ENCODE assay signal across 13 cellular contexts in the genomic region with DNA sequence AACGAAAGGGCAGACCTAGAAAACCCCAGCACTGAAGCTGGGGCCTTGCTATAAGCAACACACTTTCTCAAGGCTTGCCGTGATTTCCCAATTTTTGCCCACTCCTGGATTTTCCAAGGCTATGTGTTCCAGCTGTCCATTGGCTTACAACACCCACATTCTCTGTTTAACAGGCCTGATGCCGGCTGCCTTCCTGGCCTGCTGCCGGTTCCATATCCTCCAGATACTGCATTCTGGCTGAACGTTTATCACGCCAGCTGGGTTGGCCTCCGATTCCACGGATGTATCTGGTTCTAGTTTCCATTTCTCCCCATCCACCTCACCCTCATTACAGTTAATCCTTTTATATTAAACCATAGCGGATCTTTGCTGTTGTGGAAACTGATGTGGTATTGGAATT. TPM values are rescaled to one million over a fixed set of nuclear protein-coding genes. Genes with fewer than 3 reads are reported as not detected.
DNase-seq lines count a peak whose midpoint lies in the region; ATAC-seq and TF ChIP-seq lines count a peak whose summit lies in the region.
"Had no signal": no experiment of that assay in that cellular context is flagged by ENCODE, and none has a peak within 500 bp of the region (broad histone marks: within the 10 kb centered on the region; RNA-seq: fewer than 3 reads in every experiment).

No MANE protein-coding gene starts in this region.

- peaks cover 25 to 56% (median 45%) of the 10 kb centered on the region in 4 donors for H3K4me1 Mint-ChIP-seq in CD4-positive, alpha-beta memory T cell
- peaks cover 32 to 55% (median 48%) of the 10 kb centered on the region in 3 donors for H3K4me1 Mint-ChIP-seq in T-cell
- peaks cover 41% of the 10 kb centered on the region for H3K4me1 Mint-ChIP-seq in T-helper 2 cell treated with Interferon-gamma antibody and Interleukin-4, amounts not matched to agents 5 μg/mL and 100 μg/mL, for 36 hours (ENCODE audit: low read depth)

- no peaks in the 10 kb centered on the region for H3K9me3 ChIP-seq in CD4-positive, alpha-beta memory T cell (ENCODE audit: control insufficient read depth in 1 of 2, low read length in 2 of 2)
- H3K9me3 ChIP-seq in heart left ventricle: no peaks in the 10 kb centered on the region
- H3K9me3 ChIP-seq: Caco-2 had no signal

- POLR2A ChIA-PET in CD4-positive, alpha-beta memory T cell (lab: Charles Lee; ENCODE audit: partially characterized antibody): interaction anchor here (1.0 to 8.3 kb wide), 13 partner anchors 15 to 97 kb away, joined by 3 to 164 read pairs (median 5); partner anchors contain the start of gene MAP3K9
- POLR2A ChIA-PET in T-cell (lab: Charles Lee): no interaction called here

- CTCF ChIA-PET in CD4-positive, alpha-beta memory T cell (lab: Charles Lee; ENCODE audit: partially characterized antibody): interaction anchor here (0.8 to 4.9 kb wide), 21 partner anchors 8 to 105 kb away, joined by 3 to 219 read pairs (median 25); partner anchors contain the start of gene MAP3K9
- CTCF ChIA-PET in T-cell (lab: Charles Lee): interaction anchor here (0.7 to 4.5 kb wide), 21 partner anchors 9 to 295 kb away, joined by 3 to 129 read pairs (median 7); no protein-coding TSS in a partner anchor

- intact Hi-C loops in CD4-positive, alpha-beta memory T cell (cut with micrococcal nuclease): no loop called here
- intact Hi-C loops in heart left ventricle (cut with DNase I): loop anchor here (2.0 to 5.0 kb wide), 5 partner anchors 52 to 88 kb away; no protein-coding TSS in a partner anchor

- WGBS in heart left ventricle, 4 donors: 32 to 56% (median 46%) methylated on average over 9 of the region's 9 CpGs

- no peaks in the 10 kb centered on the region for H3K27me3 Mint-ChIP-seq in CD4-positive, alpha-beta memory T cell
- H3K27me3 Mint-ChIP-seq in T-cell: no peaks in the 10 kb centered on the region
- no peaks in the 10 kb centered on the region for H3K27me3 Mint-ChIP-seq in T-helper 2 cell treated with Interferon-gamma antibody and Interleukin-4, amounts not matched to agents 5 μg/mL and 100 μg/mL, for 36 hours (ENCODE audit: low read depth)

- peaks cover 0 to 2% (median 0%) of the 10 kb centered on the region in 8 donors for H3K9me3 Mint-ChIP-seq in CD4-positive, alpha-beta memory T cell
- no peaks in the 10 kb centered on the region for H3K9me3 Mint-ChIP-seq in T-cell
- no peaks in the 10 kb centered on the region for H3K9me3 Mint-ChIP-seq in T-helper 2 cell treated with Interferon-gamma antibody and Interleukin-4, amounts not matched to agents 5 μg/mL and 100 μg/mL, for 36 hours
- H3K9me3 Mint-ChIP-seq: neural crest cell; T-helper 1 cell treated with Interleukin-12 subunit alpha and Interleukin-12 subunit beta and Interleukin-4 antibody, amounts not matched to agents 30 μg/mL and 1 μg/mL, for 36 hours had no signal

- H3K27me3 ChIP-seq in CD4-positive, alpha-beta memory T cell (ENCODE audit: insufficient read depth, low read length): no peaks in the 10 kb centered on the region
- no peaks in the 10 kb centered on the region for H3K27me3 ChIP-seq in heart left ventricle
- H3K27me3 ChIP-seq: foreskin keratinocyte had no signal

- H3K4me3 Mint-ChIP-seq in CD4-positive, alpha-beta memory T cell: peak overlapping the region in 3 of 8 donors; percentile 22 to 64 (median 54)
- no peak overlapping the region for H3K4me3 Mint-ChIP-seq in T-cell
- no peak overlapping the region for H3K4me3 Mint-ChIP-seq in T-helper 2 cell treated with Interferon-gamma antibody and Interleukin-4, amounts not matched to agents 5 μg/mL and 100 μg/mL, for 36 hours
- H3K4me3 Mint-ChIP-seq: neural crest cell; T-helper 1 cell treated with Interleukin-12 subunit alpha and Interleukin-12 subunit beta and Interleukin-4 antibody, amounts not matched to agents 30 μg/mL and 1 μg/mL, for 36 hours had no signal

- no peak for DNase-seq in CD4-positive, alpha-beta memory T cell
- no peak for DNase-seq in T-cell
- DNase-seq in heart left ventricle: peak; percentile 68 to 79 (median 79)
- DNase-seq in skeletal muscle cell (ENCODE audit: low read depth): peak; percentile 86
- DNase-seq in pons (ENCODE audit: low spot score): no peak
- no peak for DNase-seq in activated effector memory CD4-positive, alpha-beta T cell treated with anti-CD3 and anti-CD28 coated beads, Interleukin-2, amount 50 U/mL, for 16 hours
- no peak for DNase-seq in T-helper 2 cell treated with Interferon-gamma antibody and Interleukin-4, amounts not matched to agents 5 μg/mL and 100 μg/mL, for 36 hours (ENCODE audit: low spot score)
- DNase-seq in activated CD4-positive, alpha-beta T cell treated with anti-CD3 and anti-CD28 coated beads, Interleukin-2, amount 50 U/mL, for 4 hours: no peak
- DNase-seq: activated naive CD4-positive, alpha-beta T cell treated with Interleukin-2 at 50 U/mL for 16 hours; Caco-2; foreskin keratinocyte had no signal

- no peak for TF ChIP-seq CTCF in heart left ventricle (IDR thresholded peaks at IDR 0.05)

- H3K4me3 ChIP-seq in CD4-positive, alpha-beta memory T cell (ENCODE audit: low read length in 2 of 2): no peak overlapping the region
- peak overlapping the region in 7 of 12 donors; percentile 1 to 80 (median 4) for H3K4me3 ChIP-seq in heart left ventricle
- H3K4me3 ChIP-seq in skeletal muscle cell (ENCODE audit: low read depth, low read length): no peak overlapping the region

- ATAC-seq in T-cell (replicated peaks in 1 of 4) (no peak), heart left ventricle (peak in 2 of 4 donors; percentile 30 to 36)
- ATAC-seq: foreskin keratinocyte had no signal

- peaks cover 40% of the 10 kb centered on the region for H3K4me1 ChIP-seq in CD4-positive, alpha-beta memory T cell (ENCODE audit: insufficient read depth, low read length)
- H3K4me1 ChIP-seq in heart left ventricle: peaks cover 0 to 57% (median 38%) of the 10 kb centered on the region in 12 donors

- TF ChIP-seq POLR2A in heart left ventricle (IDR thresholded peaks at IDR 0.05): no peak

- H3K27ac Mint-ChIP-seq in CD4-positive, alpha-beta memory T cell: peak overlapping the region; percentile 61 to 95 (median 84)
- H3K27ac Mint-ChIP-seq in T-cell: peak overlapping the region; percentile 75 to 99
- H3K27ac Mint-ChIP-seq in T-helper 2 cell treated with Interferon-gamma antibody and Interleukin-4, amounts not matched to agents 5 μg/mL and 100 μg/mL, for 36 hours: no peak overlapping the region
- H3K27ac Mint-ChIP-seq: T-helper 1 cell treated with Interleukin-12 subunit alpha and Interleukin-12 subunit beta and Interleukin-4 antibody, amounts not matched to agents 30 μg/mL and 1 μg/mL, for 36 hours had no signal

- H3K27ac ChIP-seq in CD4-positive, alpha-beta memory T cell (ENCODE audit: low read depth, low read length): peak overlapping the region; percentile 22
- H3K27ac ChIP-seq in heart left ventricle: peak overlapping the region; percentile 62 to 98 (median 94)
- H3K27ac ChIP-seq: foreskin keratinocyte had no signal

- H3K36me3 ChIP-seq in CD4-positive, alpha-beta memory T cell (ENCODE audit: insufficient read depth, low read length): no peaks in the 10 kb centered on the region
- no peaks in the 10 kb centered on the region for H3K36me3 ChIP-seq in heart left ventricle

- H3K36me3 Mint-ChIP-seq in CD4-positive, alpha-beta memory T cell: peaks cover 0 to 13% of the 10 kb centered on the region in 2 donors
- H3K36me3 Mint-ChIP-seq in T-cell: no peaks in the 10 kb centered on the region
- peaks cover 7% of the 10 kb centered on the region for H3K36me3 Mint-ChIP-seq in T-helper 2 cell treated with Interferon-gamma antibody and Interleukin-4, amounts not matched to agents 5 μg/mL and 100 μg/mL, for 36 hours (ENCODE audit: low read depth)

RNA-seq across cellular contexts. Expression of gene PCNX1, which starts 1.9 kb away (rescaled TPM):
- total RNA-seq in CD4-positive, alpha-beta memory T cell: 100 to 1,000 TPM; 115 to 128 TPM
- polyA plus RNA-seq in CD4-positive, alpha-beta memory T cell: 10 to 100 TPM; 10.7 to 21.8 TPM
- total RNA-seq in T-cell (100 to 1,000 TPM in 2 of 5 donors, 10 to 100 TPM in 3; 80.8 to 140 (median 86.3) TPM), heart left ventricle (10 to 100 TPM; 36.3 to 64.7 (median 53.4) TPM)
- 10 to 100 TPM in 1 of 2 donors, 1 to 10 TPM in 1; 6.1 to 11.7 TPM for polyA plus RNA-seq in heart left ventricle

Comparison
In these comparisons a context has a peak if more than half of its experiments do, and no peak if none do; other contexts are left out.
1. DNase-seq: peak in heart left ventricle (5 of 5) and skeletal muscle cell (single experiment); none in CD4-positive, alpha-beta memory T cell (0 of 5), T-cell (0 of 34), pons (single experiment), activated effector memory CD4-positive, alpha-beta T cell treated with anti-CD3 and anti-CD28 coated beads, Interleukin-2, amount 50 U/mL, for 16 hours (single experiment), T-helper 2 cell treated with Interferon-gamma antibody and Interleukin-4, amounts not matched to agents 5 μg/mL and 100 μg/mL, for 36 hours (single experiment) and activated CD4-positive, alpha-beta T cell treated with anti-CD3 and anti-CD28 coated beads, Interleukin-2, amount 50 U/mL, for 4 hours (0 of 2).
2. H3K4me3 ChIP-seq: peak in heart left ventricle (7 of 12); none in CD4-positive, alpha-beta memory T cell (0 of 2) and skeletal muscle cell (single experiment).